1 cellular context compared by ENCODE assay signal in genomic region chr6:39104528-39104927, GRCh38.
TF ChIP-seq lines count a peak whose summit lies in the region.

No MANE protein-coding gene starts in this region.

TF ChIP-seq in WTC11, 78 proteins besides CTCF, POLR2A, EP300 and RAD21 (continued from another document):
- TF ChIP-seq ARID4B (CRISPR knock-in tag; IDR thresholded peaks at IDR 0.05; ENCODE audit: borderline replicate concordance) = no peak
